10 cellular contexts compared by ENCODE assay signal in genomic region chr21:44083631-44084291, GRCh38. TPM values are rescaled to one million over a fixed set of nuclear protein-coding genes. Genes with fewer than 3 reads are reported as not detected.
DNase-seq lines count a peak whose midpoint lies in the region; ATAC-seq, FAIRE-seq and TF ChIP-seq lines count a peak whose summit lies in the region.
"Had no signal": no experiment of that assay in that cellular context is flagged by ENCODE, and none has a peak within 500 bp of the region (broad histone marks: within the 10 kb centered on the region; RNA-seq: fewer than 3 reads in every experiment).

No MANE protein-coding gene starts in this region.

- H3K4me1 ChIP-seq in CD8-positive, alpha-beta memory T cell (ENCODE audit: insufficient read depth, low read length) = peaks cover 90% of the 10 kb centered on the region
- peaks cover 36% of the 10 kb centered on the region for H3K4me1 ChIP-seq in endothelial cell of umbilical vein (ENCODE audit: control insufficient read depth, extremely low read depth, insufficient read depth, low read length)

- H3K27ac ChIP-seq in CD8-positive, alpha-beta memory T cell (ENCODE audit: low read depth, low read length) = peak overlapping the region; percentile 49
- peak overlapping the region; percentile 84 for H3K27ac ChIP-seq in endothelial cell of umbilical vein (ENCODE audit: insufficient read depth, low read depth, low read length)
- H3K27ac ChIP-seq: C4-2B had no signal

- CTCF ChIA-PET in CD8-positive, alpha-beta memory T cell (lab: Charles Lee) = interaction anchor here (0.8 to 3.2 kb wide), 8 partner anchors 9 to 847 kb away, joined by 3 to 19 read pairs (median 6); partner anchors contain the start of gene TRAPPC10
- CTCF ChIA-PET in endothelial cell of umbilical vein (lab: Charles Lee) (interaction anchor here (0.6 to 2.5 kb wide), 7 partner anchors 10 to 1288 kb away, joined by 3 to 15 read pairs (median 5); no protein-coding TSS in a partner anchor), WTC11 (lab: Charles Lee) (no interaction called here)

- peak; percentile 58 to 90 (median 83) for DNase-seq in CD8-positive, alpha-beta memory T cell
- peak; percentile 56 for DNase-seq in activated T-cell treated with anti-CD3 and anti-CD28 coated beads for 48 hours (ENCODE audit: low read depth)
- DNase-seq in endothelial cell of umbilical vein (ENCODE audit: low read depth, low spot score) = peak; percentile 85
- DNase-seq in stimulated activated CD4-positive, alpha-beta T cell treated with anti-CD3 and anti-CD28 coated beads, Interleukin-1b, Interleukin-23, amount 100 ng/mL, for 48 hours = peak; percentile 74
- no peak for DNase-seq in UCSD-AML1 (lab: John Stamatoyannopoulos, UW; ENCODE audit: unreplicated experiment)
- no peak for DNase-seq in WTC11 (ENCODE audit: low spot score)
- no peak for DNase-seq in NCI-H446 treated with DMSO at 0.1 percent for 48 hours (lab: John Stamatoyannopoulos, UW)

- peaks cover 6% of the 10 kb centered on the region for H3K79me2 ChIP-seq in endothelial cell of umbilical vein (ENCODE audit: control insufficient read depth, insufficient read depth, low read length)

- H3K27ac Mint-ChIP-seq in CD8-positive, alpha-beta memory T cell = peak overlapping the region; percentile 88 to 99 (median 98)
- no peak overlapping the region for H3K27ac Mint-ChIP-seq in WTC11

- H4K20me1 ChIP-seq in endothelial cell of umbilical vein (replicated peaks; ENCODE audit: control insufficient read depth, extremely low read depth, insufficient read depth, low read length) = no peaks in the 10 kb centered on the region

- peaks cover 13 to 94% (median 27%) of the 10 kb centered on the region in 3 donors for H3K36me3 Mint-ChIP-seq in CD8-positive, alpha-beta memory T cell
- H3K36me3 Mint-ChIP-seq in WTC11 = peaks cover 48% of the 10 kb centered on the region

- no peak for TF ChIP-seq POLR2A in endothelial cell of umbilical vein (IDR thresholded peaks at IDR 0.05; ENCODE audit: low read depth, low read length)

- intact Hi-C loops in endothelial cell of umbilical vein (cut with micrococcal nuclease) = no loop called here

- BruUV-seq in endothelial cell of umbilical vein (replicated peaks; lab: Mats Ljungman, UMichigan) = no TSS peak

- dilution Hi-C loops in endothelial cell of umbilical vein (cut with MboI; ENCODE audit: extremely low pct_ligation_motif_present, low sequenced_read_pairs) = no loop called here

- no peaks in the 10 kb centered on the region for H3K27me3 ChIP-seq in CD8-positive, alpha-beta memory T cell (ENCODE audit: insufficient read depth, low read length, poor library complexity, severe bottlenecking)
- H3K27me3 ChIP-seq in endothelial cell of umbilical vein (ENCODE audit: control insufficient read depth in 2 of 2, insufficient read depth in 2 of 2, low read length in 2 of 2) = no peaks in the 10 kb centered on the region

- peak overlapping the region; percentile 80 to 88 (median 84) for H3K4me3 Mint-ChIP-seq in CD8-positive, alpha-beta memory T cell
- no peak overlapping the region for H3K4me3 Mint-ChIP-seq in WTC11

- peaks cover 34% of the 10 kb centered on the region for H3K36me3 ChIP-seq in CD8-positive, alpha-beta memory T cell (ENCODE audit: insufficient read depth, low read length)
- H3K36me3 ChIP-seq in endothelial cell of umbilical vein (ENCODE audit: control insufficient read depth in 2 of 2, extremely low read depth in 1 of 2, insufficient read depth in 2 of 2, low read length in 2 of 2) = peaks cover 7 to 16% of the 10 kb centered on the region in 2 experiments

- peak overlapping the region; percentile 20 for H2AFZ ChIP-seq in endothelial cell of umbilical vein (ENCODE audit: low read depth, low read length)

- peak overlapping the region; percentile 24 for H3K4me3 ChIP-seq in CD8-positive, alpha-beta memory T cell (ENCODE audit: low read length)
- peak overlapping the region in 1 of 3 experiments; percentile 3 for H3K4me3 ChIP-seq in endothelial cell of umbilical vein (replicated peaks in 1 of 3; ENCODE audit: insufficient read depth in 1 of 3, low read depth in 1 of 3, low read length in 3 of 3)

- no peaks in the 10 kb centered on the region for H3K9me1 ChIP-seq in endothelial cell of umbilical vein (replicated peaks; ENCODE audit: control insufficient read depth, extremely low read depth, insufficient read depth, low read length)

- TF ChIP-seq CTCF in endothelial cell of umbilical vein (IDR thresholded peaks at IDR 0.05; ENCODE audit: extremely low read depth in 1 of 2, insufficient read depth in 1 of 2, low read depth in 1 of 2, low read length in 2 of 2) (no peak), WTC11 (IDR thresholded peaks at IDR 0.05) (no peak)

- peak overlapping the region; percentile 77 for H3K4me2 ChIP-seq in endothelial cell of umbilical vein (ENCODE audit: insufficient read depth, low read length)

- no peaks in the 10 kb centered on the region for H3K9me3 Mint-ChIP-seq in CD8-positive, alpha-beta memory T cell
- H3K9me3 Mint-ChIP-seq in WTC11 = no peaks in the 10 kb centered on the region

- POLR2A ChIA-PET in CD8-positive, alpha-beta memory T cell (lab: Charles Lee) = interaction anchor here (0.7 to 2.1 kb wide), 6 partner anchors 8 to 72 kb away, joined by 3 to 12 read pairs (median 4); partner anchors contain the start of gene TRAPPC10
- POLR2A ChIA-PET in endothelial cell of umbilical vein (lab: Charles Lee) = interaction anchor here (0.8 kb wide), 1 partner anchor 62 kb away, joined by 3 read pairs; no protein-coding TSS in a partner anchor
- POLR2A ChIA-PET in WTC11 (lab: Charles Lee) = no interaction called here

- H3K9me3 ChIP-seq in CD8-positive, alpha-beta memory T cell (ENCODE audit: low read length) = no peaks in the 10 kb centered on the region
- H3K9me3 ChIP-seq in endothelial cell of umbilical vein (replicated peaks; ENCODE audit: control insufficient read depth, insufficient read depth, low read length) = no peaks in the 10 kb centered on the region

- H3K27me3 Mint-ChIP-seq in CD8-positive, alpha-beta memory T cell = no peaks in the 10 kb centered on the region
- H3K27me3 Mint-ChIP-seq in WTC11 (ENCODE audit: low read depth) = no peaks in the 10 kb centered on the region

- ATAC-seq in WTC11 = no peak
- no peak for ATAC-seq in GM19328 (IDR thresholded peaks at IDR 0.05; ENCODE audit: unreplicated experiment)

- H3K9ac ChIP-seq in endothelial cell of umbilical vein (replicated peaks; ENCODE audit: extremely low read depth, insufficient read depth, low read length) = peak overlapping the region; percentile 76

- H3K4me1 Mint-ChIP-seq in CD8-positive, alpha-beta memory T cell = peaks cover 88 to 98% (median 98%) of the 10 kb centered on the region in 3 donors
- H3K4me1 Mint-ChIP-seq in WTC11 = no peaks in the 10 kb centered on the region

- FAIRE-seq in endothelial cell of umbilical vein (lab: Jason Lieb, UNC) = peak; percentile 91
- FAIRE-seq: colon had no signal

TF ChIP-seq in endothelial cell of umbilical vein, 7 proteins besides CTCF, POLR2A, EP300 and RAD21:
- TF ChIP-seq JUN (IDR thresholded peaks at IDR 0.05; ENCODE audit: borderline replicate concordance, insufficient read depth, insufficient read length, low read depth) = no peak
- TF ChIP-seq FOS (IDR thresholded peaks at IDR 0.05; ENCODE audit: borderline replicate concordance, insufficient read depth, low read length) = no peak
- no peak for TF ChIP-seq GATA2 (IDR thresholded peaks at IDR 0.05; ENCODE audit: insufficient read depth, insufficient read length, low read depth, low read length)

TF ChIP-seq in WTC11, 78 proteins besides CTCF, POLR2A, EP300 and RAD21:
- TF ChIP-seq, protein P1, sequence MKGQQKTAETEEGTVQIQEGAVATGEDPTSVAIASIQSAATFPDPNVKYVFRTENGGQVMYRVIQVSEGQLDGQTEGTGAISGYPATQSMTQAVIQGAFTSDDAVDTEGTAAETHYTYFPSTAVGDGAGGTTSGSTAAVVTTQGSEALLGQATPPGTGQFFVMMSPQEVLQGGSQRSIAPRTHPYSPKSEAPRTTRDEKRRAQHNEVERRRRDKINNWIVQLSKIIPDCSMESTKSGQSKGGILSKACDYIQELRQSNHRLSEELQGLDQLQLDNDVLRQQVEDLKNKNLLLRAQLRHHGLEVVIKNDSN (CRISPR knock-in tag; IDR thresholded peaks at IDR 0.05) = no peak
- no peak for TF ChIP-seq ZNF121 (CRISPR knock-in tag; IDR thresholded peaks at IDR 0.05)
- no peak for TF ChIP-seq ETV6 (CRISPR knock-in tag; IDR thresholded peaks at IDR 0.05)

RNA-seq across cellular contexts. Expression of gene PWP2, which starts 23.4 kb away (rescaled TPM):
- total RNA-seq in CD8-positive, alpha-beta memory T cell = 10 to 100 TPM; 10.4 to 15.5 TPM
- polyA plus RNA-seq in CD8-positive, alpha-beta memory T cell = 13.2 TPM
- total RNA-seq in endothelial cell of umbilical vein (7.2 and 31.8 TPM in 2 replicates), WTC11 (2021) (30.6 to 41.6 TPM (median 36.3 TPM) in 3 replicates)
- 3.4 and 5.1 TPM in 2 replicates for polyA plus RNA-seq in endothelial cell of umbilical vein
- 2.7 TPM in 2 replicates for polyA plus RNA-seq in endothelial cell of umbilical vein (2011; cell fraction: cytosol; rRNA removed)
- polyA plus RNA-seq in endothelial cell of umbilical vein (2011; cell fraction: nucleus; rRNA removed) = 10.2 and 13.3 TPM in 2 replicates
- polyA plus RNA-seq in endothelial cell of umbilical vein (2012) = 17.9 and 20.3 TPM in 2 replicates
- polyA minus RNA-seq in endothelial cell of umbilical vein = 7.4 and 11.2 TPM in 2 replicates
- 9.9 TPM for polyA minus RNA-seq in endothelial cell of umbilical vein (2011; cell fraction: cytosol; rRNA and poly(A)+ RNA removed)
- polyA minus RNA-seq in endothelial cell of umbilical vein (2011; cell fraction: nucleus; rRNA and poly(A)+ RNA removed) = 11.1 and 11.7 TPM in 2 replicates

RNA-seq across cellular contexts. Expression of gene GATD3, which starts 49.7 kb away (rescaled TPM):
- 1 to 10 TPM; 7.6 to 9.0 TPM for total RNA-seq in CD8-positive, alpha-beta memory T cell
- 47.3 TPM for polyA plus RNA-seq in CD8-positive, alpha-beta memory T cell
- total RNA-seq in endothelial cell of umbilical vein (7.6 and 43.2 TPM in 2 replicates), WTC11 (2021) (29.5 to 39.0 TPM (median 32.9 TPM) in 3 replicates)
- 16.3 and 22.3 TPM in 2 replicates for polyA plus RNA-seq in endothelial cell of umbilical vein
- 11.8 and 16.1 TPM in 2 replicates for polyA plus RNA-seq in endothelial cell of umbilical vein (2011; cell fraction: cytosol; rRNA removed)
- polyA plus RNA-seq in endothelial cell of umbilical vein (2011; cell fraction: nucleus; rRNA removed) = 48.9 and 62.3 TPM in 2 replicates
- 27.0 and 43.5 TPM in 2 replicates for polyA plus RNA-seq in endothelial cell of umbilical vein (2012)
- 6.8 and 25.7 TPM in 2 replicates for polyA minus RNA-seq in endothelial cell of umbilical vein
- 17.3 TPM for polyA minus RNA-seq in endothelial cell of umbilical vein (2011; cell fraction: cytosol; rRNA and poly(A)+ RNA removed)
- polyA minus RNA-seq in endothelial cell of umbilical vein (2011; cell fraction: nucleus; rRNA and poly(A)+ RNA removed) = 11.1 and 15.4 TPM in 2 replicates

Comparison
In these comparisons a context has a peak if more than half of its experiments do, and no peak if none do; other contexts are left out.
1. DNase-seq: peak in CD8-positive, alpha-beta memory T cell (5 of 5), activated T-cell treated with anti-CD3 and anti-CD28 coated beads for 48 hours (single experiment), endothelial cell of umbilical vein (single experiment) and stimulated activated CD4-positive, alpha-beta T cell treated with anti-CD3 and anti-CD28 coated beads, Interleukin-1b, Interleukin-23, amount 100 ng/mL, for 48 hours (single experiment); none in UCSD-AML1 (single experiment), WTC11 (single experiment) and NCI-H446 treated with DMSO at 0.1 percent for 48 hours (single experiment).